In genomic region chr6:48061630-48062029, GRCh38 we compare ENCODE assay signal across 20 cellular contexts. TPM values are rescaled to one million over a fixed set of nuclear protein-coding genes. Genes with fewer than 3 reads are reported as not detected.
DNase-seq lines count a peak whose midpoint lies in the region; ATAC-seq and TF ChIP-seq lines count a peak whose summit lies in the region.
"Had no signal": no experiment of that assay in that cellular context is flagged by ENCODE, and none has a peak within 500 bp of the region (broad histone marks: within the 10 kb centered on the region; RNA-seq: fewer than 3 reads in every experiment).

No MANE protein-coding gene starts in this region.

- H3K27ac ChIP-seq in H9 (ENCODE audit: insufficient read length, low read depth, low read length), result no peak overlapping the region
- H3K27ac ChIP-seq: BLaER1 treated with 17β-estradiol and CSF1 and Interleukin-3, amounts not matched to agents 10 nM and 100 nM; parathyroid adenoma had no signal

- no peaks in the 10 kb centered on the region; the same call in 1 of the 2 replicates for H3K27me3 ChIP-seq in H9 (ENCODE audit: insufficient read depth, low read length)

- H4K8ac ChIP-seq in H9 (replicated peaks; ENCODE audit: insufficient read length, low read depth, low read length), result no peak overlapping the region

- H3K4me1 Mint-ChIP-seq in H9, result peaks cover 11 to 14% of the 10 kb centered on the region in 2 experiments
- H3K4me1 Mint-ChIP-seq: stimulated activated memory B cell treated with anti-CD40 and anti-IgM and Interleukin-4, amounts not matched to agents 10 μg/mL and 1 μg/mL and 100 μg/mL, for 72 hours had no signal

- no peak overlapping the region for H2BK12ac ChIP-seq in H9 (ENCODE audit: insufficient read length, low read depth, low read length)

- peak overlapping the region; percentile 25 for H3K4me2 ChIP-seq in H9 (ENCODE audit: insufficient read depth, insufficient read length, low read length)
- H3K4me2 ChIP-seq: BLaER1 treated with 17β-estradiol and CSF1 and Interleukin-3, amounts not matched to agents 10 nM and 100 nM; smooth muscle cell had no signal

- no peak overlapping the region for H3K4me3 Mint-ChIP-seq in H9
- H3K4me3 Mint-ChIP-seq: stimulated activated memory B cell treated with anti-CD40 and anti-IgM and Interleukin-4, amounts not matched to agents 10 μg/mL and 1 μg/mL and 100 μg/mL, for 72 hours; T-helper 1 cell treated with Interleukin-12 subunit alpha and Interleukin-12 subunit beta and Interleukin-4 antibody, amounts not matched to agents 30 μg/mL and 1 μg/mL, for 36 hours; type B pancreatic cell had no signal

- no peak for TF ChIP-seq CTCF in H9 (conservative IDR thresholded peaks at IDR 0.05)
- no peak for TF ChIP-seq CTCF in epithelial cell of esophagus (IDR thresholded peaks at IDR 0.05; ENCODE audit: insufficient read depth, low read depth, low read length, missing control alignments)
- no peak for TF ChIP-seq CTCF in omental fat pad (IDR thresholded peaks at IDR 0.05)

- no peaks in the 10 kb centered on the region; the same call in 1 of the 2 replicates for H3K4me1 ChIP-seq in H9 (ENCODE audit: insufficient read depth, low read length)
- H3K4me1 ChIP-seq: parathyroid adenoma had no signal

- no peak overlapping the region for H3K9ac ChIP-seq in H9 (ENCODE audit: extremely low read depth, insufficient read length, low read length)
- H3K9ac ChIP-seq: BLaER1 treated with 17β-estradiol and CSF1 and Interleukin-3, amounts not matched to agents 10 nM and 100 nM; parathyroid adenoma had no signal

- no peaks in the 10 kb centered on the region for H3K9me3 Mint-ChIP-seq in H9
- H3K9me3 Mint-ChIP-seq: T-helper 1 cell treated with Interleukin-12 subunit alpha and Interleukin-12 subunit beta and Interleukin-4 antibody, amounts not matched to agents 30 μg/mL and 1 μg/mL, for 36 hours had no signal

- no peaks in the 10 kb centered on the region for H3K9me3 ChIP-seq in H9 (ENCODE audit: control insufficient read depth, low read depth, low read length)
- H3K9me3 ChIP-seq: BLaER1 treated with 17β-estradiol and CSF1 and Interleukin-3, amounts not matched to agents 10 nM and 100 nM had no signal

- H3K27me3 Mint-ChIP-seq in H9 (ENCODE audit: low read depth), result peaks cover 43% of the 10 kb centered on the region
- H3K27me3 Mint-ChIP-seq: stimulated activated memory B cell treated with anti-CD40 and anti-IgM and Interleukin-4, amounts not matched to agents 10 μg/mL and 1 μg/mL and 100 μg/mL, for 72 hours had no signal

- H4K20me1 ChIP-seq in H9 (ENCODE audit: control insufficient read depth, insufficient read depth, insufficient read length), result no peaks in the 10 kb centered on the region
- H4K20me1 ChIP-seq: BLaER1 treated with 17β-estradiol and CSF1 and Interleukin-3, amounts not matched to agents 10 nM and 100 nM had no signal

- no peaks in the 10 kb centered on the region for H3K23me2 ChIP-seq in H9 (ENCODE audit: insufficient read length, low read depth, low read length, poor library complexity, severe bottlenecking)

- no peak overlapping the region for H3T11ph ChIP-seq in H9 (ENCODE audit: low read length)

- H4K91ac ChIP-seq in H9 (ENCODE audit: insufficient read length, low read depth, low read length), result no peak overlapping the region

- H3K79me2 ChIP-seq in H9 (ENCODE audit: insufficient read depth, low read length), result no peaks in the 10 kb centered on the region
- H3K79me2 ChIP-seq: parathyroid adenoma had no signal

- H4K5ac ChIP-seq in H9 (ENCODE audit: insufficient read length, low read depth, low read length), result no peak overlapping the region

- DNase-seq in H9 (no peak), RPMI7951 (ENCODE audit: low read depth) (peak; percentile 14), epithelial cell of esophagus (ENCODE audit: low read depth) (peak; percentile 62), omental fat pad (ENCODE audit: low spot score) (no peak), NCI-H2107 treated with DMSO at 0.1 percent for 48 hours (lab: John Stamatoyannopoulos, UW; ENCODE audit: unreplicated experiment) (no peak), NCI-H748 (lab: John Stamatoyannopoulos, UW; ENCODE audit: unreplicated experiment) (no peak), NCI-H526 treated with DMSO at 0.1 percent for 48 hours (lab: John Stamatoyannopoulos, UW) (no peak)
- DNase-seq: aorta, DMS 273 treated with DMSO at 0.1 percent for 48 hours, NCI-H2171 treated with DMSO at 0.1 percent for 48 hours had no signal

- no peaks in the 10 kb centered on the region for H3K36me3 Mint-ChIP-seq in H9 (ENCODE audit: insufficient read depth in 1 of 3, low read depth in 3 of 3)
- H3K36me3 Mint-ChIP-seq: stimulated activated memory B cell treated with anti-CD40 and anti-IgM and Interleukin-4, amounts not matched to agents 10 μg/mL and 1 μg/mL and 100 μg/mL, for 72 hours had no signal

- no peak overlapping the region for H3K18ac ChIP-seq in H9 (ENCODE audit: insufficient read length, low read depth, low read length)

- no peak overlapping the region for H3K56ac ChIP-seq in H9 (ENCODE audit: insufficient read length, low read depth, low read length)

- H3K23ac ChIP-seq in H9 (ENCODE audit: insufficient read length, low read depth, low read length), result no peak overlapping the region

- no peak overlapping the region for H2AFZ ChIP-seq in H9 (ENCODE audit: low read length)
- H2AFZ ChIP-seq: parathyroid adenoma had no signal

- H2AK5ac ChIP-seq in H9 (ENCODE audit: insufficient read length, low read length), result no peak overlapping the region

- ATAC-seq in omental fat pad (ENCODE audit: low FRiP score) (peak; percentile 81), HG03457 (IDR thresholded peaks at IDR 0.05; ENCODE audit: unreplicated experiment) (no peak)
- ATAC-seq: activated CD4-positive, CD25-positive, alpha-beta regulatory T cell treated with anti-CD3 and anti-CD28 coated beads, Interleukin-2, amount 50 U/mL, for 24 hours; esophagus mucosa; Right ventricle myocardium inferior; stimulated activated memory B cell treated with anti-CD40 and anti-IgM and Interleukin-4, amounts not matched to agents 10 μg/mL and 1 μg/mL and 100 μg/mL, for 72 hours had no signal

- H3K4me3 ChIP-seq in epithelial cell of esophagus (ENCODE audit: low read length), result no peak overlapping the region
- H3K4me3 ChIP-seq: BLaER1 treated with 17β-estradiol and CSF1 and Interleukin-3, amounts not matched to agents 10 nM and 100 nM; smooth muscle cell had no signal

- no peak overlapping the region for H3K4ac ChIP-seq in H9 (ENCODE audit: low read depth, low read length)

- H2BK120ac ChIP-seq in H9 (ENCODE audit: low read depth, low read length, poor library complexity, severe bottlenecking), result no peak overlapping the region

- no peaks in the 10 kb centered on the region for H3K79me1 ChIP-seq in H9 (ENCODE audit: insufficient read depth, low read depth, low read length, poor library complexity, severe bottlenecking)

- H3K14ac ChIP-seq in H9 (ENCODE audit: insufficient read depth, low read length), result no peak overlapping the region

- H3K27ac Mint-ChIP-seq in H9, result no peak overlapping the region
- H3K27ac Mint-ChIP-seq: stimulated activated memory B cell treated with anti-CD40 and anti-IgM and Interleukin-4, amounts not matched to agents 10 μg/mL and 1 μg/mL and 100 μg/mL, for 72 hours; T-helper 1 cell treated with Interleukin-12 subunit alpha and Interleukin-12 subunit beta and Interleukin-4 antibody, amounts not matched to agents 30 μg/mL and 1 μg/mL, for 36 hours; type B pancreatic cell had no signal

- H2BK5ac ChIP-seq in H9 (ENCODE audit: insufficient read length, low read length), result no peak overlapping the region

- no peak overlapping the region for H2BK20ac ChIP-seq in H9 (ENCODE audit: low read depth, low read length, poor library complexity, severe bottlenecking)

- H2BK15ac ChIP-seq in H9 (ENCODE audit: low read depth, low read length), result no peak overlapping the region

RNA-seq across cellular contexts. Expression of gene PTCHD4, which starts 49.4 kb away (rescaled TPM):
- total RNA-seq in H9 (2021) (0.96 and 0.97 TPM in 2 replicates), omental fat pad (1 to 10 TPM in 2 of 4 donors, under 1 TPM in 2; 0.56 to 2.2 (median 0.91) TPM)
- total RNA-seq in RPMI7951 (2014; rRNA removed; shearing (Covaris generic)), result not detected in 2 replicates

Comparison
In these comparisons a context has a peak if more than half of its experiments do, and no peak if none do; other contexts are left out.
1. DNase-seq: peak in RPMI7951 (single experiment) and epithelial cell of esophagus (single experiment); none in H9 (single experiment), omental fat pad (single experiment), NCI-H2107 treated with DMSO at 0.1 percent for 48 hours (single experiment), NCI-H748 (single experiment) and NCI-H526 treated with DMSO at 0.1 percent for 48 hours (single experiment).